8 cellular contexts compared by ENCODE assay signal in genomic region chr2:9556121-9556869, GRCh38. TPM values are rescaled to one million over a fixed set of nuclear protein-coding genes. Genes with fewer than 3 reads are reported as not detected.
A peak's percentile ranks its signal among the peaks of the same experiment; 100 is the strongest.
DNase-seq lines count a peak whose midpoint lies in the region; ATAC-seq and TF ChIP-seq lines count a peak whose summit lies in the region.

No MANE protein-coding gene starts in this region.

- H3K27me3 ChIP-seq in A673 (replicated peaks; ENCODE audit: insufficient read depth, low read depth, low read length, poor library complexity), result no peaks in the 10 kb centered on the region

- H3K4me3 Mint-ChIP-seq in endothelial cell (ENCODE audit: unreplicated experiment), result peak overlapping the region; percentile 98
- peak overlapping the region; percentile 95 for H3K4me3 Mint-ChIP-seq in natural killer cell treated with Interleukin-12 subunit alpha and Interleukin-12 subunit beta and Interleukin-15 and Interleukin-18, amount 100 ng/mL, for 72 hours

- H3K4me1 Mint-ChIP-seq in endothelial cell (ENCODE audit: unreplicated experiment), result peaks cover 23% of the 10 kb centered on the region
- H3K4me1 Mint-ChIP-seq in natural killer cell treated with Interleukin-12 subunit alpha and Interleukin-12 subunit beta and Interleukin-15 and Interleukin-18, amount 100 ng/mL, for 72 hours (ENCODE audit: low read depth in 2 of 2), result peaks cover 43 to 50% of the 10 kb centered on the region in 2 donors

- BruUV-seq in A673 (replicated peaks; lab: Mats Ljungman, UMichigan), result no TSS peak

- ATAC-seq in GM19023 (IDR thresholded peaks at IDR 0.05; ENCODE audit: unreplicated experiment) (peak; percentile 7), HG03159 (IDR thresholded peaks at IDR 0.05; ENCODE audit: unreplicated experiment) (peak; percentile 30), SK-N-SH treated with all-trans-retinoic acid at 6 μM for 48 hours (peak; percentile 29)
- peak in 1 of 2 donors; percentile 49 for ATAC-seq in natural killer cell treated with Interleukin-12 subunit alpha and Interleukin-12 subunit beta and Interleukin-15 and Interleukin-18, amount 100 ng/mL, for 72 hours

- peak overlapping the region; percentile 82 for H3K4me3 ChIP-seq in A673 (ENCODE audit: low read depth, low read length, poor library complexity, severe bottlenecking)

- H3K36me3 Mint-ChIP-seq in endothelial cell (ENCODE audit: low read depth, unreplicated experiment), result peaks cover 7% of the 10 kb centered on the region
- peaks cover 15% of the 10 kb centered on the region for H3K36me3 Mint-ChIP-seq in natural killer cell treated with Interleukin-12 subunit alpha and Interleukin-12 subunit beta and Interleukin-15 and Interleukin-18, amount 100 ng/mL, for 72 hours

- TF ChIP-seq CTCF in A673 (conservative IDR thresholded peaks at IDR 0.05; ENCODE audit: low read depth, low read length), result no peak
- TF ChIP-seq CTCF in endothelial cell (IDR thresholded peaks at IDR 0.05; ENCODE audit: unreplicated experiment), result no peak

- H3K27ac Mint-ChIP-seq in endothelial cell (ENCODE audit: unreplicated experiment), result peak overlapping the region; percentile 99
- H3K27ac Mint-ChIP-seq in natural killer cell treated with Interleukin-12 subunit alpha and Interleukin-12 subunit beta and Interleukin-15 and Interleukin-18, amount 100 ng/mL, for 72 hours, result peak overlapping the region; percentile 94

- H3K9me3 ChIP-seq in A673 (ENCODE audit: low read depth, low read length, poor library complexity, severe bottlenecking), result no peaks in the 10 kb centered on the region

- H3K27me3 Mint-ChIP-seq in endothelial cell (ENCODE audit: unreplicated experiment), result peaks cover 7% of the 10 kb centered on the region
- H3K27me3 Mint-ChIP-seq in natural killer cell treated with Interleukin-12 subunit alpha and Interleukin-12 subunit beta and Interleukin-15 and Interleukin-18, amount 100 ng/mL, for 72 hours, result no peaks in the 10 kb centered on the region

- POLR2A ChIA-PET in A673 (lab: Charles Lee; ENCODE audit: low non-redundant PET), result interaction anchor here (0.6 to 1.2 kb wide), 2 partner anchors 23 to 67 kb away, joined by 4 to 7 read pairs; no protein-coding TSS in a partner anchor

- peak overlapping the region; percentile 96 for H3K27ac ChIP-seq in A673 (ENCODE audit: low read depth, low read length, poor library complexity, severe bottlenecking)

- intact Hi-C loops in A673 (cut with micrococcal nuclease; ENCODE audit: unreplicated experiment), result no loop called here

- peaks cover 28% of the 10 kb centered on the region for H3K4me1 ChIP-seq in A673 (ENCODE audit: insufficient read depth, low read length, poor library complexity, severe bottlenecking)

- no peaks in the 10 kb centered on the region for H3K9me3 Mint-ChIP-seq in endothelial cell (ENCODE audit: unreplicated experiment)
- H3K9me3 Mint-ChIP-seq in natural killer cell treated with Interleukin-12 subunit alpha and Interleukin-12 subunit beta and Interleukin-15 and Interleukin-18, amount 100 ng/mL, for 72 hours, result no peaks in the 10 kb centered on the region

- no peaks in the 10 kb centered on the region for H3K36me3 ChIP-seq in A673 (ENCODE audit: insufficient read depth, low read length, poor library complexity, severe bottlenecking)

- DNase-seq in A673 (ENCODE audit: low spot score) (peak; percentile 45), endothelial cell (ENCODE audit: low spot score) (no peak), SIG-M5 treated with dmso at 0.1 percent for 504 hours (lab: John Stamatoyannopoulos, UW; ENCODE audit: unreplicated experiment) (no peak), NCI-H510A treated with DMSO at 0.1 percent for 48 hours (lab: John Stamatoyannopoulos, UW) (no peak)
- no peak for DNase-seq in natural killer cell treated with Interleukin-12 subunit alpha and Interleukin-12 subunit beta and Interleukin-15 and Interleukin-18, amount 100 ng/mL, for 72 hours (ENCODE audit: low spot score)

- CTCF ChIA-PET in A673 (lab: Charles Lee), result interaction anchor here (0.7 to 1.5 kb wide), 2 partner anchors 18 to 490 kb away, joined by 3 to 6 read pairs; no protein-coding TSS in a partner anchor

TF ChIP-seq in SK-N-SH treated with all-trans-retinoic acid at 6 μM for 48 hours, 23 proteins besides CTCF, POLR2A, EP300 and RAD21:
- TF ChIP-seq ZNF8 (CRISPR knock-in tag; IDR thresholded peaks at IDR 0.05) (peak; percentile 33; the same call in 1 of the 2 replicates), GLIS3 (CRISPR knock-in tag; IDR thresholded peaks at IDR 0.05) (no peak), ESRRG (CRISPR knock-in tag; IDR thresholded peaks at IDR 0.05) (peak; percentile 86)
TF ChIP-seq in SK-N-SH treated with all-trans-retinoic acid at 6 μM for 48 hours: peak in this region for 2.

RNA-seq across cellular contexts. Expression of gene ADAM17, which starts 0.7 kb away (rescaled TPM):
- total RNA-seq in A673 (2021) (34.2 and 40.1 TPM in 2 replicates), endothelial cell (ENCODE audit: unreplicated experiment) (39.7 TPM)
- total RNA-seq in natural killer cell treated with Interleukin-12 subunit alpha and Interleukin-12 subunit beta and Interleukin-15 and Interleukin-18, amount 100 ng/mL, for 72 hours, result 10 to 100 TPM; 62.1 to 85.1 TPM
